Comparison of ENCODE assay signal across 24 cellular contexts in genomic region chr2:68167186-68167585, GRCh38.
"Had no signal": no experiment of that assay in that cellular context is flagged by ENCODE, and none has a peak within 500 bp of the region (broad histone marks: within the 10 kb centered on the region; RNA-seq: fewer than 3 reads in every experiment).

No MANE protein-coding gene starts in this region.

- H3K4me1 Mint-ChIP-seq: activated CD4-positive, alpha-beta memory T cell treated with anti-CD3 and anti-CD28 coated beads, Interleukin-2, amount 10 ng/mL, durations not matched to agents 7 days and 5 days; mesothelial cell of epicardium had no signal

- H3K9me3 Mint-ChIP-seq: activated CD4-positive, alpha-beta memory T cell treated with anti-CD3 and anti-CD28 coated beads, Interleukin-2, amount 10 ng/mL, durations not matched to agents 7 days and 5 days; central memory CD8-positive, alpha-beta T cell; mesothelial cell of epicardium; natural killer cell treated with Interleukin-12 subunit alpha and Interleukin-12 subunit beta and Interleukin-15 and Interleukin-18, amount 100 ng/mL, for 72 hours; T-cell; type B pancreatic cell had no signal

- DNase-seq: activated CD4-positive, alpha-beta memory T cell treated with anti-CD3 and anti-CD28 coated beads, Interleukin-2, amount 10 ng/mL, durations not matched to agents 7 days and 5 days; activated CD4-positive, alpha-beta T cell treated with anti-CD3 and anti-CD28 coated beads for 48 hours; activated CD4-positive, CD25-positive, alpha-beta regulatory T cell; activated CD8-positive, alpha-beta memory T cell treated with anti-CD3 and anti-CD28 coated beads, Interleukin-2, amount 50 U/mL, for 48 hours; activated naive CD4-positive, alpha-beta T cell; hypothalamus; kidney; pancreas; sigmoid colon; stimulated activated CD4-positive, alpha-beta T cell treated with anti-CD3 and anti-CD28 coated beads, Interleukin-1b, Interleukin-23, amount 100 ng/mL, for 48 hours; stimulated activated CD8-positive, alpha-beta memory T cell treated with anti-CD3 and anti-CD28 coated beads, Interleukin-4, amount 100 ng/mL, for 48 hours; stimulated activated naive CD8-positive, alpha-beta T cell treated with anti-CD3 and anti-CD28 coated beads, Interleukin-15, Interleukin-2, amounts not matched to agents 100 U/mL and 50 U/mL, for 24 hours; T-cell; T-helper 9 cell had no signal

- H3K4me3 Mint-ChIP-seq: activated CD4-positive, alpha-beta memory T cell treated with anti-CD3 and anti-CD28 coated beads, Interleukin-2, amount 10 ng/mL, durations not matched to agents 7 days and 5 days; central memory CD8-positive, alpha-beta T cell; mesothelial cell of epicardium; natural killer cell treated with Interleukin-12 subunit alpha and Interleukin-12 subunit beta and Interleukin-15 and Interleukin-18, amount 100 ng/mL, for 72 hours; T-cell; type B pancreatic cell had no signal

- H3K9me3 ChIP-seq: ascending aorta, neutrophil, pancreas, sigmoid colon, suprapubic skin had no signal

- H3K27me3 ChIP-seq: ascending aorta, neutrophil, pancreas, sigmoid colon, suprapubic skin had no signal

- H3K27ac Mint-ChIP-seq: activated CD4-positive, alpha-beta memory T cell treated with anti-CD3 and anti-CD28 coated beads, Interleukin-2, amount 10 ng/mL, durations not matched to agents 7 days and 5 days; mesothelial cell of epicardium; natural killer cell treated with Interleukin-12 subunit alpha and Interleukin-12 subunit beta and Interleukin-15 and Interleukin-18, amount 100 ng/mL, for 72 hours; type B pancreatic cell had no signal

- ATAC-seq: left lobe of liver; natural killer cell treated with Interleukin-12 subunit alpha and Interleukin-12 subunit beta and Interleukin-15 and Interleukin-18, amount 100 ng/mL, for 72 hours; pancreas; stimulated activated naive CD8-positive, alpha-beta T cell treated with anti-CD3 and anti-CD28 coated beads, Interleukin-15, Interleukin-2, amounts not matched to agents 100 U/mL and 50 U/mL, for 24 hours; T-cell had no signal

- H3K4me1 ChIP-seq: ascending aorta, pancreas, sigmoid colon, suprapubic skin had no signal

- H3K27ac ChIP-seq: ascending aorta, coronary artery, neutrophil, pancreas, sigmoid colon, suprapubic skin had no signal

- H3K4me3 ChIP-seq: ascending aorta, coronary artery, lung, pancreas, sigmoid colon, suprapubic skin had no signal

- H3K27me3 Mint-ChIP-seq: activated CD4-positive, alpha-beta memory T cell treated with anti-CD3 and anti-CD28 coated beads, Interleukin-2, amount 10 ng/mL, durations not matched to agents 7 days and 5 days; central memory CD8-positive, alpha-beta T cell; natural killer cell treated with Interleukin-12 subunit alpha and Interleukin-12 subunit beta and Interleukin-15 and Interleukin-18, amount 100 ng/mL, for 72 hours; T-cell; type B pancreatic cell had no signal
